In genomic region chr11:75814686-75815344, GRCh38 we compare ENCODE assay signal across 8 cellular contexts. TPM values are rescaled to one million over a fixed set of nuclear protein-coding genes. Genes with fewer than 3 reads are reported as not detected.
DNase-seq lines count a peak whose midpoint lies in the region; ATAC-seq and TF ChIP-seq lines count a peak whose summit lies in the region.

Gene UVRAG (plus strand): TSS chr11:75815210. CDS start chr11:75815408, 198 bp downstream.

- DNase-seq in GM13977 (ENCODE audit: low spot score) (peak; percentile 97), NCI-H1694 (lab: John Stamatoyannopoulos, UW) (peak; percentile 99), amniotic stem cell (lab: John Stamatoyannopoulos, UW) (peak; percentile 100), left cardiac atrium (peak; percentile 98), posterior vena cava (ENCODE audit: low spot score) (peak; percentile 99), upper lobe of right lung (peak; percentile 98)

- H3K27ac ChIP-seq in upper lobe of right lung: peak within 1 kb of the TSS; percentile 93

- TF ChIP-seq CTCF in GM13977 (IDR thresholded peaks at IDR 0.05; ENCODE audit: extremely low read depth, insufficient read depth, missing control alignments): no peak
- TF ChIP-seq CTCF in upper lobe of right lung (IDR thresholded peaks at IDR 0.05): peak; percentile 33

- peak within 1 kb of the TSS; percentile 81 for H3K27ac Mint-ChIP-seq in T-helper 1 cell treated with Interleukin-12 subunit alpha and Interleukin-12 subunit beta and Interleukin-4 antibody, amounts not matched to agents 30 μg/mL and 1 μg/mL, for 36 hours

- ATAC-seq in HG02884 (IDR thresholded peaks at IDR 0.05; ENCODE audit: unreplicated experiment) (peak; percentile 77), left cardiac atrium (peak; percentile 93 to 98), upper lobe of right lung (peak; percentile 96)

- peaks cover 8% of the 10 kb centered on the region for H3K27me3 Mint-ChIP-seq in T-helper 1 cell treated with Interleukin-12 subunit alpha and Interleukin-12 subunit beta and Interleukin-4 antibody, amounts not matched to agents 30 μg/mL and 1 μg/mL, for 36 hours (ENCODE audit: low read depth)

- no peaks in the 10 kb centered on the region for H3K27me3 ChIP-seq in upper lobe of right lung

- H3K4me1 Mint-ChIP-seq in T-helper 1 cell treated with Interleukin-12 subunit alpha and Interleukin-12 subunit beta and Interleukin-4 antibody, amounts not matched to agents 30 μg/mL and 1 μg/mL, for 36 hours (ENCODE audit: low read depth): peaks cover 12% of the 10 kb centered on the region

- peak within 1 kb of the TSS; percentile 95 for H3K4me3 ChIP-seq in upper lobe of right lung

- H3K4me1 ChIP-seq in upper lobe of right lung: peaks cover 37% of the 10 kb centered on the region

- in situ Hi-C loops in GM13977 (cut with MboI; ENCODE audit: low pct_unique_long_range_greater_than_20kb, low sequenced_read_pairs, unreplicated experiment): no loop called here

- no peaks in the 10 kb centered on the region for H3K9me3 Mint-ChIP-seq in T-helper 1 cell treated with Interleukin-12 subunit alpha and Interleukin-12 subunit beta and Interleukin-4 antibody, amounts not matched to agents 30 μg/mL and 1 μg/mL, for 36 hours

- intact Hi-C loops in left cardiac atrium (cut with DNase I): loop anchor here in 1 of 2 donors (5.0 to 10.0 kb wide), 2 partner anchors 52 to 340 kb away; no protein-coding TSS in a partner anchor
- intact Hi-C loops in posterior vena cava (cut with DNase I): no loop called here
- intact Hi-C loops in upper lobe of right lung (cut with DNase I): no loop called here

- H3K36me3 ChIP-seq in upper lobe of right lung: no peaks in the 10 kb centered on the region

- no peaks in the 10 kb centered on the region for H3K36me3 Mint-ChIP-seq in T-helper 1 cell treated with Interleukin-12 subunit alpha and Interleukin-12 subunit beta and Interleukin-4 antibody, amounts not matched to agents 30 μg/mL and 1 μg/mL, for 36 hours (ENCODE audit: low read depth)

- no peaks in the 10 kb centered on the region for H3K9me3 ChIP-seq in upper lobe of right lung

- peak within 1 kb of the TSS; percentile 82 for H3K4me3 Mint-ChIP-seq in T-helper 1 cell treated with Interleukin-12 subunit alpha and Interleukin-12 subunit beta and Interleukin-4 antibody, amounts not matched to agents 30 μg/mL and 1 μg/mL, for 36 hours

RNA-seq across cellular contexts. Expression of gene UVRAG, which starts in this region (rescaled TPM):
- total RNA-seq in left cardiac atrium (10 to 100 TPM; 13.9 to 17.7 TPM), posterior vena cava (10 to 100 TPM; 27.0 to 27.8 TPM), upper lobe of right lung (31.0 TPM)

Comparison
In these comparisons a context has a peak if more than half of its experiments do, and no peak if none do; other contexts are left out.
1. Peak in every context shown above with its lines: DNase-seq, ATAC-seq, H3K4me3 ChIP-seq and H3K27ac ChIP-seq.